ENCODE assay signal across 8 cellular contexts in the genomic region with DNA sequence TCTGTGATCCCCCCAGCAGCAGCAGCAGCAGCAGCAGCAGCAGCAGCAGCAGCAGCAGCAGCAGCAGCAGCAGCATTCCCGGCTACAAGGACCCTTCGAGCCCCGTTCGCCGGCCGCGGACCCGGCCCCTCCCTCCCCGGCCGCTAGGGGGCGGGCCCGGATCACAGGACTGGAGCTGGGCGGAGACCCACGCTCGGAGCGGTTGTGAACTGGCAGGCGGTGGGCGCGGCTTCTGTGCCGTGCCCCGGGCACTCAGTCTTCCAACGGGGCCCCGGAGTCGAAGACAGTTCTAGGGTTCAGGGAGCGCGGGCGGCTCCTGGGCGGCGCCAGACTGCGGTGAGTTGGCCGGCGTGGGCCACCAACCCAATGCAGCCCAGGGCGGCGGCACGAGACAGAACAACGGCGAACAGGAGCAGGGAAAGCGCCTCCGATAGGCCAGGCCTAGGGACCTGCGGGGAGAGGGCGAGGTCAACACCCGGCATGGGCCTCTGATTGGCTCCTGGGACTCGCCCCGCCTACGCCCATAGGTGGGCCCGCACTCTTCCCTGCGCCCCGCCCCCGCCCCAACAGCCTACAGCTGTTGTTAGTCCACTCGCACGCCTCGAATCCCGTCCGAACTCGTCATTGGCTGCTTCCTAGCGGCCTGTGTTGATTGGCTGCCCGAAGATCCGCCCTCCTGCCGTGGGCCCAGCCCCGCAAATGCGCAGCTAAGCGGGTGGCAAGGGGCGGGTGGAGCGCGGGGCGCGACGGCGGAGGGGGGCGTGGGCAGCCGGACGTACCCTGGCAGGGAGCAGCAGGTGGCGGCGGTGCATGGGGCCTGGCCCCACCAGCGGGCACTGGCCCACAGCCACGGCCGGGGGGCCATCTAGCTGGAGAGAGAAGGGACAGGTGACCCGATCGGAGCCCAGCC. TPM values are rescaled to one million over a fixed set of nuclear protein-coding genes. Genes with fewer than 3 reads are reported as not detected.
A peak's percentile ranks its signal among the peaks of the same experiment; 100 is the strongest.
DNase-seq lines count a peak whose midpoint lies in the region; ATAC-seq, FAIRE-seq and TF ChIP-seq lines count a peak whose summit lies in the region.

No MANE protein-coding gene starts in this region.

- H3K4me3 ChIP-seq in AG04449 (ENCODE audit: low read depth, low read length) (peak overlapping the region; percentile 58), kidney (ENCODE audit: low read length in 2 of 2) (peak overlapping the region; percentile 57 to 69)

- intact Hi-C loops in kidney (cut with DNase I): no loop called here

- POLR2A ChIA-PET in AG04449 (lab: Yijun Ruan, JAX): interaction anchor here (0.6 to 6.2 kb wide), 14 partner anchors 9 to 415 kb away, joined by 3 to 65 read pairs (median 5); partner anchors contain the start of genes DMPK, FBXO46, QPCTL and SNRPD2

- ATAC-seq in GM18868 (IDR thresholded peaks at IDR 0.05; ENCODE audit: unreplicated experiment): peak; percentile 53
- peak; percentile 41 for ATAC-seq in HG03139 (IDR thresholded peaks at IDR 0.05; ENCODE audit: unreplicated experiment)
- peak; percentile 71 to 76 for ATAC-seq in activated CD4-positive, CD25-positive, alpha-beta regulatory T cell treated with anti-CD3 and anti-CD28 coated beads, Interleukin-2, amount 50 U/mL, for 24 hours

- CTCF ChIA-PET in AG04449 (lab: Yijun Ruan, JAX): interaction anchor here (0.8 to 9.9 kb wide), 18 partner anchors 8 to 112 kb away, joined by 3 to 170 read pairs (median 11); partner anchors contain the start of genes DMPK, DMWD, FBXO46 and QPCTL

- DNase-seq in AG04449 (ENCODE audit: low read depth, low spot score) (peak; percentile 86), NCI-H2227 treated with DMSO at 0.1 percent for 48 hours (lab: John Stamatoyannopoulos, UW) (peak; percentile 93), cerebellum (ENCODE audit: low spot score) (peak; percentile 84), kidney (peak; percentile 99)
- peak; percentile 83 to 87 for DNase-seq in stimulated activated CD4-positive, alpha-beta T cell treated with anti-CD3 and anti-CD28 coated beads, Interleukin-15, amount 100 ng/mL, for 1 hour (ENCODE audit: low read depth in 1 of 2, low spot score in 1 of 2)

- peak; percentile 84 for FAIRE-seq in kidney (lab: Jason Lieb, UNC)

- peaks cover 0 to 2% of the 10 kb centered on the region in 2 donors for H3K36me3 ChIP-seq in kidney (ENCODE audit: control insufficient read depth in 1 of 2, insufficient read depth in 2 of 2, low read length in 2 of 2)

- H3K27ac ChIP-seq in kidney (ENCODE audit: low read depth in 2 of 2, low read length in 2 of 2): peak overlapping the region; percentile 92 to 94

- H3K4me1 ChIP-seq in kidney (ENCODE audit: control insufficient read depth in 1 of 2, insufficient read depth in 1 of 2, low read depth in 1 of 2, low read length in 2 of 2): peaks cover 12 to 17% of the 10 kb centered on the region in 2 donors

- no peaks in the 10 kb centered on the region for H3K9me3 ChIP-seq in kidney (ENCODE audit: control insufficient read depth in 1 of 2, low read length in 2 of 2)

- H3K9ac ChIP-seq in kidney (ENCODE audit: low read length in 2 of 2): peak overlapping the region; percentile 27 to 82

- TF ChIP-seq CTCF in AG04449 (IDR thresholded peaks at IDR 0.05; ENCODE audit: insufficient read depth, low read length, missing control alignments) (peak; percentile 93), kidney (IDR thresholded peaks at IDR 0.05; ENCODE audit: borderline replicate concordance, extremely low read depth, insufficient read depth) (peak; percentile 82)

RNA-seq across cellular contexts. Expression of gene SIX5, which starts 1.4 kb away (rescaled TPM):
- total RNA-seq in cerebellum (3.4 TPM), kidney (19.4 TPM)
- polyA plus RNA-seq in kidney (ENCODE audit: insufficient read depth, low read depth, low replicate concordance): 15.2 TPM

RNA-seq across cellular contexts. Expression of gene DMPK, which starts 11.8 kb away (rescaled TPM):
- 27.9 TPM for total RNA-seq in cerebellum
- 63.0 TPM for total RNA-seq in kidney
- 31.3 TPM for polyA plus RNA-seq in kidney (ENCODE audit: insufficient read depth, low read depth, low replicate concordance)

RNA-seq across cellular contexts. Expression of gene DMWD, which starts 22.2 kb away (rescaled TPM):
- total RNA-seq in cerebellum (42.3 TPM), kidney (60.9 TPM)
- polyA plus RNA-seq in kidney (ENCODE audit: insufficient read depth, low read depth, low replicate concordance): 22.2 TPM

RNA-seq across cellular contexts. Expression of gene MEIOSIN, which starts 37.2 kb away (rescaled TPM):
- total RNA-seq in cerebellum (not detected), kidney (not detected)
- polyA plus RNA-seq in kidney (ENCODE audit: insufficient read depth, low read depth, low replicate concordance): not detected

RNA-seq across cellular contexts. Expression of gene FBXO46, which starts 39.8 kb away (rescaled TPM):
- total RNA-seq in cerebellum: 3.6 TPM
- 16.6 TPM for total RNA-seq in kidney
- 6.5 TPM for polyA plus RNA-seq in kidney (ENCODE audit: insufficient read depth, low read depth, low replicate concordance)

Comparison
In these comparisons a context has a peak if more than half of its experiments do, and no peak if none do; other contexts are left out.
1. Peak in every context shown above with its lines: DNase-seq, ATAC-seq, H3K4me3 ChIP-seq and H3K27ac ChIP-seq.